Comparison of ENCODE assay signal across 3 cellular contexts in the genomic region with DNA sequence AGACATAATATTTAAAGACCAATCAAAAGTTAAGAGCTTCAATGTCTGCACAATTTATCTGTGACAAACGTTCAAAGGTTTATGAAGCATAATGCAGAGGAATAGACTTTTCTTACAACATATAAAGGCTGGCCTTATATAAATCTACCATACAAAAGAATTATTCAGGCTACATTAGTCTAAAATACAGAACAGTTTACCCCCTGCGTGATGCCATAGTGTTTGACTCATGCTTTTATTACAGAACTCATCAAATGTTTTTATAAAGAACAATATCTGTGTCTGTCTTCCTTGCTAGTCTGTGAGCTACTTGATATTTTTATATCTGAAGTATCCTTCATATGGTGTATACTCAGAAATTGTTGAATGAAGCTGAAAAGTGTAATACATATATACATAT.
"Had no signal": no experiment of that assay in that cellular context is flagged by ENCODE, and none has a peak within 500 bp of the region (broad histone marks: within the 10 kb centered on the region; RNA-seq: fewer than 3 reads in every experiment).

No MANE protein-coding gene starts in this region.

- DNase-seq: GDM1, GF-D8 had no signal

- ATAC-seq: GM12878 had no signal

- H3K4me3 ChIP-seq: GM12878 had no signal
